Comparison of ENCODE assay signal across 18 cellular contexts in the genomic region with DNA sequence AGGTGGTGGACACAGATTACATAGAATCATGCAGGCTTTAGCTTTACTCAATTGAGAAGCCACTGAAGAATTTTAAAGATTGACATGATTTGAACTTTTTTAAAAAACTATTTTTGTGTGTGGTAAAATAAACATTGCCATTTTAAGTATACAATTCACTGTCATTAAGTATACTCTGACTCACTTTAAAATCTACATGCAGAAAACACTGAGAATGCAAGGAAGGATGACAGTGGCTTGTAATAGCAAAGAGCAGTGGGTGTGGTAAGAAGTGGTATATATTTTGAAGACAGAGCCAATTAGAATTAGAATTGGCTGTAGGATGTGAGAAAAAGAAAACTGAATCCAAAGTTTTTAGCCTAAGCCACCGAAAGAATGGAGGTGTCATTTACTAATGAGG. TPM values are rescaled to one million over a fixed set of nuclear protein-coding genes. Genes with fewer than 3 reads are reported as not detected.
DNase-seq lines count a peak whose midpoint lies in the region; ATAC-seq and TF ChIP-seq lines count a peak whose summit lies in the region.
"Had no signal": no experiment of that assay in that cellular context is flagged by ENCODE, and none has a peak within 500 bp of the region (broad histone marks: within the 10 kb centered on the region; RNA-seq: fewer than 3 reads in every experiment).

No MANE protein-coding gene starts in this region.

- ATAC-seq in PC-3 = peak; percentile 100
- ATAC-seq in stimulated activated naive B cell treated with anti-CD40 and anti-IgM and Interleukin-4, amounts not matched to agents 10 μg/mL and 1 μg/mL and 100 μg/mL, for 72 hours (replicated peaks) = no peak

- no peaks in the 10 kb centered on the region for H3K27me3 ChIP-seq in PC-3 (ENCODE audit: low read length)
- no peaks in the 10 kb centered on the region for H3K27me3 ChIP-seq in MM.1S (replicated peaks; ENCODE audit: insufficient read depth, low read length)

- H3K9me3 ChIP-seq in PC-3 (ENCODE audit: low read length) (no peaks in the 10 kb centered on the region), MM.1S (replicated peaks; ENCODE audit: insufficient read depth, low read length) (no peaks in the 10 kb centered on the region)

- no peaks in the 10 kb centered on the region for H3F3A ChIP-seq in PC-3 (ENCODE audit: low read length, unreplicated experiment)
- H3F3A ChIP-seq in MM.1S (ENCODE audit: insufficient read depth, low read length) = no peaks in the 10 kb centered on the region

- H3K4me3 ChIP-seq in PC-3 (ENCODE audit: low read length) (no peak overlapping the region), MM.1S (ENCODE audit: low read length) (no peak overlapping the region)

- no peaks in the 10 kb centered on the region for H3K9me3 Mint-ChIP-seq in stimulated activated naive B cell treated with anti-CD40 and anti-IgM and Interleukin-4, amounts not matched to agents 10 μg/mL and 1 μg/mL and 100 μg/mL, for 72 hours
- H3K9me3 Mint-ChIP-seq: CD4-positive, alpha-beta T cell had no signal

- peak overlapping the region; percentile 7 for H3K27ac Mint-ChIP-seq in stimulated activated naive B cell treated with anti-CD40 and anti-IgM and Interleukin-4, amounts not matched to agents 10 μg/mL and 1 μg/mL and 100 μg/mL, for 72 hours
- H3K27ac Mint-ChIP-seq: B cell; CD4-positive, alpha-beta T cell had no signal

- H3K36me3 ChIP-seq in PC-3 (ENCODE audit: low read depth, low read length) (no peaks in the 10 kb centered on the region; the same call in 1 of the 2 replicates), MM.1S (replicated peaks; ENCODE audit: insufficient read depth, low read length) (no peaks in the 10 kb centered on the region)

- no peaks in the 10 kb centered on the region for H3K9me2 ChIP-seq in PC-3 (replicated peaks; ENCODE audit: low read length)
- H3K9me2 ChIP-seq in MM.1S (replicated peaks; ENCODE audit: insufficient read depth, low read length) = no peaks in the 10 kb centered on the region

- TF ChIP-seq CTCF in PC-3 (conservative IDR thresholded peaks at IDR 0.05; ENCODE audit: low read depth, low read length) (no peak), MM.1S (IDR thresholded peaks at IDR 0.05; ENCODE audit: low read length) (no peak)

- peaks cover 13 to 22% of the 10 kb centered on the region in 2 donors for H3K36me3 Mint-ChIP-seq in stimulated activated naive B cell treated with anti-CD40 and anti-IgM and Interleukin-4, amounts not matched to agents 10 μg/mL and 1 μg/mL and 100 μg/mL, for 72 hours

- POLR2A ChIA-PET in PC-3 (lab: Charles Lee; ENCODE audit: unreplicated experiment) = interaction anchor here (0.6 kb wide), 1 partner anchor 10 kb away, joined by 4 read pairs; no protein-coding TSS in a partner anchor

- no peak overlapping the region for H3K4me3 Mint-ChIP-seq in stimulated activated naive B cell treated with anti-CD40 and anti-IgM and Interleukin-4, amounts not matched to agents 10 μg/mL and 1 μg/mL and 100 μg/mL, for 72 hours
- H3K4me3 Mint-ChIP-seq: B cell; CD4-positive, alpha-beta T cell had no signal

- H3K79me2 ChIP-seq in PC-3 (ENCODE audit: low read length) (no peaks in the 10 kb centered on the region), MM.1S (ENCODE audit: low read length) (no peaks in the 10 kb centered on the region)

- peak; percentile 6 for DNase-seq in EL
- peak; percentile 58 for DNase-seq in PC-3
- peak; percentile 46 for DNase-seq in hepatic stellate cell (ENCODE audit: low spot score)
- no peak for DNase-seq in stimulated activated naive B cell treated with anti-CD40 and anti-IgM and Interleukin-4, amounts not matched to agents 10 μg/mL and 1 μg/mL and 100 μg/mL, for 72 hours
- DNase-seq in MM.1S = no peak
- no peak for DNase-seq in NCI-H2081 (lab: John Stamatoyannopoulos, UW)
- no peak for DNase-seq in activated CD4-positive, alpha-beta T cell treated with anti-CD3 and anti-CD28 coated beads, Interleukin-2, amount 50 U/mL, for 48 hours
- DNase-seq: ACHN; C1 segment of cervical spinal cord; Calu3; CD4-positive, alpha-beta T cell; DMS 273 treated with DMSO at 0.1 percent for 48 hours; GDM1; HCEC 1CT had no signal

- intact Hi-C loops in PC-3 (cut with micrococcal nuclease) = loop anchor here (2.0 to 5.0 kb wide), 2 partner anchors 34 to 47 kb away; no protein-coding TSS in a partner anchor

- no TSS peak for BruUV-seq in PC-3 (replicated peaks; lab: Mats Ljungman, UMichigan)

- H3K9ac ChIP-seq in PC-3 (ENCODE audit: low read length) (no peak overlapping the region), MM.1S (ENCODE audit: low read length) (no peak overlapping the region)

- H3K27ac ChIP-seq in PC-3 (ENCODE audit: low read length) (peak overlapping the region; percentile 60), MM.1S (ENCODE audit: low read length) (no peak overlapping the region)
- H3K27ac ChIP-seq: HL-60 had no signal

- no peaks in the 10 kb centered on the region for H3K4me1 Mint-ChIP-seq in stimulated activated naive B cell treated with anti-CD40 and anti-IgM and Interleukin-4, amounts not matched to agents 10 μg/mL and 1 μg/mL and 100 μg/mL, for 72 hours
- H3K4me1 Mint-ChIP-seq: B cell had no signal

- H4K20me1 ChIP-seq in PC-3 (ENCODE audit: low read length) = no peaks in the 10 kb centered on the region
- H4K20me1 ChIP-seq in MM.1S (ENCODE audit: insufficient read depth, low read length) = no peaks in the 10 kb centered on the region

- no peak overlapping the region for H2AFZ ChIP-seq in PC-3 (ENCODE audit: low read length)
- H2AFZ ChIP-seq in MM.1S (ENCODE audit: low read length) = no peak overlapping the region

- H3K4me1 ChIP-seq in PC-3 (ENCODE audit: insufficient read depth, low read length) (peaks cover 11% of the 10 kb centered on the region), MM.1S (ENCODE audit: low read length) (no peaks in the 10 kb centered on the region)

- peak overlapping the region; percentile 7; the same call in 1 of the 2 replicates for H3K4me2 ChIP-seq in PC-3 (ENCODE audit: low read length)
- H3K4me2 ChIP-seq in MM.1S (ENCODE audit: low read depth, low read length) = no peak overlapping the region

- CTCF ChIA-PET in PC-3 (lab: Charles Lee) = no interaction called here

- no peaks in the 10 kb centered on the region for H3K27me3 Mint-ChIP-seq in stimulated activated naive B cell treated with anti-CD40 and anti-IgM and Interleukin-4, amounts not matched to agents 10 μg/mL and 1 μg/mL and 100 μg/mL, for 72 hours
- H3K27me3 Mint-ChIP-seq: B cell; CD4-positive, alpha-beta T cell had no signal

RNA-seq across cellular contexts. Expression of a gene that starts 14.9 kb away (rescaled TPM):
- total RNA-seq in PC-3 (2014; rRNA removed) = 19.8 and 21.7 TPM in 2 replicates

RNA-seq across cellular contexts. Expression of a gene that starts 39.3 kb away (rescaled TPM):
- 89.4 and 134 TPM in 2 replicates for total RNA-seq in PC-3 (2014; rRNA removed)

RNA-seq across cellular contexts. Expression of a gene that starts 44.6 kb away (rescaled TPM):
- total RNA-seq in PC-3 (2014; rRNA removed) = 0.69 and 1.3 TPM in 2 replicates
- total RNA-seq: A172, H4 had no signal

Comparison
In these comparisons a context has a peak if more than half of its experiments do, and no peak if none do; other contexts are left out.
1. DNase-seq: peak in EL (single experiment), PC-3 (single experiment) and hepatic stellate cell (single experiment); none in stimulated activated naive B cell treated with anti-CD40 and anti-IgM and Interleukin-4, amounts not matched to agents 10 μg/mL and 1 μg/mL and 100 μg/mL, for 72 hours (single experiment), MM.1S (single experiment), NCI-H2081 (0 of 2) and activated CD4-positive, alpha-beta T cell treated with anti-CD3 and anti-CD28 coated beads, Interleukin-2, amount 50 U/mL, for 48 hours (0 of 2).